Comparison of ENCODE assay signal across 30 cellular contexts in the genomic region with DNA sequence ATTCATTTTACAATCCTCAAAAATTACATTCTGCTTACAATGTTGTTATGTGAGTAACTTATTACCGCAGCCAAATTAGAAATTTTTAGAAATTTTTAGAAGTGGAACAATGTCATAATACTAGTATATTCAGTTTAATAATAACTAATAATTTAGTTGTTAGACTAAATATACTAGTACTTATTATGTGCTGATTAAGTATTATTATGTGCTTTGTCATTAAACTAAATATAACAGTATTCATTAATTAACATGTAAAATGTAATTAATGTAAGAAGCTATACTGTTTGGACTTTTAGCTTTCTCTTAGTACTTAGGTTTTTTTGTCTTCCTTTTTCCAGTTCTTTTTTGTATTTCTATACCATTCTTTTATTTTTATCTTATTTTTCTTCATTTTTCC.
"Had no signal": no experiment of that assay in that cellular context is flagged by ENCODE, and none has a peak within 500 bp of the region (broad histone marks: within the 10 kb centered on the region; RNA-seq: fewer than 3 reads in every experiment).

No MANE protein-coding gene starts in this region.

- H3K9me3 Mint-ChIP-seq: endodermal cell; immature natural killer cell; memory B cell; mesothelial cell of epicardium; naive B cell; natural killer cell treated with Interleukin-12 subunit alpha and Interleukin-12 subunit beta and Interleukin-15 and Interleukin-18, amount 100 ng/mL, for 72 hours; neural progenitor cell; stimulated activated memory B cell treated with anti-CD40 and anti-IgM and Interleukin-4, amounts not matched to agents 10 μg/mL and 1 μg/mL and 100 μg/mL, for 72 hours; type B pancreatic cell had no signal

- H3K27me3 ChIP-seq: dorsolateral prefrontal cortex, esophagus squamous epithelium, neural progenitor cell, sigmoid colon, spleen, testis, tibial artery had no signal

- H3K4me1 ChIP-seq: esophagus squamous epithelium, neural progenitor cell, psoas muscle, sigmoid colon, spleen, testis, tibial artery had no signal

- H3K27me3 Mint-ChIP-seq: memory B cell; naive B cell; natural killer cell treated with Interleukin-12 subunit alpha and Interleukin-12 subunit beta and Interleukin-15 and Interleukin-18, amount 100 ng/mL, for 72 hours; stimulated activated memory B cell treated with anti-CD40 and anti-IgM and Interleukin-4, amounts not matched to agents 10 μg/mL and 1 μg/mL and 100 μg/mL, for 72 hours; type B pancreatic cell had no signal

- ATAC-seq: left lobe of liver; mucosa of descending colon; natural killer cell treated with Interleukin-12 subunit alpha and Interleukin-12 subunit beta and Interleukin-15 and Interleukin-18, amount 100 ng/mL, for 72 hours; psoas muscle; right cardiac atrium; stimulated activated memory B cell treated with anti-CD40 and anti-IgM and Interleukin-4, amounts not matched to agents 10 μg/mL and 1 μg/mL and 100 μg/mL, for 72 hours; stimulated activated naive CD8-positive, alpha-beta T cell treated with anti-CD3 and anti-CD28 coated beads, Interleukin-15, Interleukin-2, amounts not matched to agents 100 U/mL and 50 U/mL, for 24 hours had no signal

- H3K4me3 Mint-ChIP-seq: endodermal cell; immature natural killer cell; memory B cell; mesothelial cell of epicardium; naive B cell; natural killer cell treated with Interleukin-12 subunit alpha and Interleukin-12 subunit beta and Interleukin-15 and Interleukin-18, amount 100 ng/mL, for 72 hours; neural progenitor cell; stimulated activated memory B cell treated with anti-CD40 and anti-IgM and Interleukin-4, amounts not matched to agents 10 μg/mL and 1 μg/mL and 100 μg/mL, for 72 hours; type B pancreatic cell had no signal

- DNase-seq: dorsolateral prefrontal cortex; effector CD4-positive, alpha-beta T cell; endodermal cell; erythroblast; esophagus squamous epithelium; foreskin melanocyte; hypothalamus; immature natural killer cell; mucosa of descending colon; naive B cell; posterior cingulate gyrus; psoas muscle; right cardiac atrium; sigmoid colon; spleen; stimulated activated CD4-positive, alpha-beta T cell treated with anti-CD3 and anti-CD28 coated beads, Interleukin-4, amount 100 ng/mL, for 4 hours; stimulated activated naive CD8-positive, alpha-beta T cell treated with anti-CD3 and anti-CD28 coated beads, Interleukin-15, Interleukin-2, amounts not matched to agents 100 U/mL and 50 U/mL, for 24 hours; substantia nigra; testis; tibial artery had no signal

- H3K4me3 ChIP-seq: dorsolateral prefrontal cortex, esophagus squamous epithelium, lung, mucosa of descending colon, neural progenitor cell, psoas muscle, sigmoid colon, spleen, testis, tibial artery had no signal

- H3K27ac Mint-ChIP-seq: endodermal cell; memory B cell; mesothelial cell of epicardium; natural killer cell treated with Interleukin-12 subunit alpha and Interleukin-12 subunit beta and Interleukin-15 and Interleukin-18, amount 100 ng/mL, for 72 hours; neural progenitor cell; stimulated activated memory B cell treated with anti-CD40 and anti-IgM and Interleukin-4, amounts not matched to agents 10 μg/mL and 1 μg/mL and 100 μg/mL, for 72 hours; type B pancreatic cell had no signal

- H3K9ac ChIP-seq: neural progenitor cell had no signal

- FAIRE-seq: endothelial cell of umbilical vein, keratinocyte had no signal

- H3K27ac ChIP-seq: dorsolateral prefrontal cortex, esophagus squamous epithelium, neural progenitor cell, psoas muscle, sigmoid colon, spleen, testis, tibial artery had no signal

- H3K9me3 ChIP-seq: esophagus squamous epithelium, mucosa of descending colon, psoas muscle, sigmoid colon, spleen, testis, tibial artery had no signal

- H3K4me1 Mint-ChIP-seq: immature natural killer cell; memory B cell; mesothelial cell of epicardium; naive B cell; neural progenitor cell; stimulated activated memory B cell treated with anti-CD40 and anti-IgM and Interleukin-4, amounts not matched to agents 10 μg/mL and 1 μg/mL and 100 μg/mL, for 72 hours had no signal
